Comparison of ENCODE assay signal across 10 cellular contexts in the genomic region with DNA sequence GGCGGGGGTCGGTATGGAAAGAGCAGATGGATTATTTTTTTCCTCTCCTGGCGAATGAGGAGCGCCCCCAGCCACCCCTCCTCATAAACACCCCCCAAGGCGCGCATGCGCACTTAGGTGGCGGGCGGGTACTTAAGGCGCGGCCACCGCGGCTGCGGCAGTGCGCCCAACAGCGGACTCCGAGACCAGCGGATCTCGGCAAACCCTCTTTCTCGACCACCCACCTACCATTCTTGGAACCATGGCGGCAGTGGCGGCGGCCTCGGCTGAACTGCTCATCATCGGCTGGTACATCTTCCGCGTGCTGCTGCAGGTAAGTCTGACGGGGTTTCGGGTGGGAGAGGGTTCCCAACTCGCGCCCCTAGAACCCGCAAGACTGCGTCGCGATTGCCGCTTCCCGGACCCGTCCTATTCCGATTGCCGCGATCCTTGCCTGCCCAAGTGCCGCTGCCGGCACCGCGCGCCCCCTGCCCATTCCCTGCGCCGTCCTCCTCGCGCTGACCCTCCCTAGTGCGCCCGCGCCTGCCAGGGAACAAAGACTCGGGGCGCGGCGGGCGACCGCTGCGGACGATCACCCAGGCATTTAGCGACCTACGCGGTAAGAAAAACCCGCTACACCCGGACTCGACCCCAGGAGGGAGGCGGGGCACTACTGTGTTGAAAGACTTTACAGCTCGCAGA. TPM values are rescaled to one million over a fixed set of nuclear protein-coding genes. Genes with fewer than 3 reads are reported as not detected.
DNase-seq lines count a peak whose midpoint lies in the region; ATAC-seq, FAIRE-seq and TF ChIP-seq lines count a peak whose summit lies in the region.
"Had no signal": no experiment of that assay in that cellular context is flagged by ENCODE, and none has a peak within 500 bp of the region (broad histone marks: within the 10 kb centered on the region; RNA-seq: fewer than 3 reads in every experiment).

A gene with protein sequence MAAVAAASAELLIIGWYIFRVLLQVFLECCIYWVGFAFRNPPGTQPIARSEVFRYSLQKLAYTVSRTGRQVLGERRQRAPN (plus strand): TSS at position 160 of the 681 bp plus-strand sequence. CDS start 82 bp downstream, at position 242.

- FAIRE-seq in frontal cortex (lab: Jason Lieb, UNC), result no peak

- H3K9me3 Mint-ChIP-seq in activated T-cell treated with anti-CD3 and anti-CD28 coated beads, Interleukin-2, amount 50 U/mL, for 24 hours, result no peaks in the 10 kb centered on the region

- H3K4me3 Mint-ChIP-seq in activated T-cell treated with anti-CD3 and anti-CD28 coated beads, Interleukin-2, amount 50 U/mL, for 24 hours, result peak within 1 kb of the TSS; percentile 70

- in situ Hi-C loops in GM13976 (cut with MboI; ENCODE audit: low sequenced_read_pairs, unreplicated experiment), result no loop called here

- no peak within 1 kb of the TSS for H3K27ac Mint-ChIP-seq in activated T-cell treated with anti-CD3 and anti-CD28 coated beads, Interleukin-2, amount 50 U/mL, for 24 hours

- ATAC-seq in HG02981 (IDR thresholded peaks at IDR 0.05; ENCODE audit: unreplicated experiment), result no peak

- H3K27me3 ChIP-seq in rectal smooth muscle tissue (ENCODE audit: control insufficient read depth, insufficient read depth, low read length), result no peaks in the 10 kb centered on the region

- H3K27me3 Mint-ChIP-seq in activated T-cell treated with anti-CD3 and anti-CD28 coated beads, Interleukin-2, amount 50 U/mL, for 24 hours, result no peaks in the 10 kb centered on the region

- peaks cover 60% of the 10 kb centered on the region for H3K4me1 Mint-ChIP-seq in activated T-cell treated with anti-CD3 and anti-CD28 coated beads, Interleukin-2, amount 50 U/mL, for 24 hours (ENCODE audit: low read depth)

- no peak for TF ChIP-seq CTCF in GM13976 (IDR thresholded peaks at IDR 0.05; ENCODE audit: borderline replicate concordance, control extremely low read depth, extremely low read depth, insufficient read depth, missing control alignments)

- no peak within 1 kb of the TSS for H3K9ac ChIP-seq in rectal smooth muscle tissue (ENCODE audit: low read length)

- peaks cover 55% of the 10 kb centered on the region for H3K36me3 Mint-ChIP-seq in activated T-cell treated with anti-CD3 and anti-CD28 coated beads, Interleukin-2, amount 50 U/mL, for 24 hours (ENCODE audit: low read depth)

- H3K36me3 ChIP-seq in rectal smooth muscle tissue (ENCODE audit: control insufficient read depth, insufficient read depth, low read length), result no peaks in the 10 kb centered on the region

- peaks cover 58% of the 10 kb centered on the region for H3K4me1 ChIP-seq in rectal smooth muscle tissue (ENCODE audit: control insufficient read depth, insufficient read depth, low read length)

- H3K27ac ChIP-seq in rectal smooth muscle tissue (ENCODE audit: low read depth, low read length), result peak within 1 kb of the TSS; percentile 94

- peak within 1 kb of the TSS; percentile 52 for H3K4me3 ChIP-seq in rectal smooth muscle tissue (ENCODE audit: low read length)

- DNase-seq in GM13976 (ENCODE audit: low spot score) (peak; percentile 42), frontal cortex (ENCODE audit: low spot score in 2 of 2) (no peak), NCI-H2029 treated with DMSO at 0.1 percent for 48 hours (lab: John Stamatoyannopoulos, UW) (no peak), OCI-M2 (lab: John Stamatoyannopoulos, UW; ENCODE audit: unreplicated experiment) (no peak)
- peak; percentile 45 for DNase-seq in activated T-cell treated with anti-CD3 and anti-CD28 coated beads, Interleukin-2, amount 50 U/mL, for 24 hours
- no peak for DNase-seq in stimulated activated naive CD4-positive, alpha-beta T cell treated with Interleukin-2 at 50 U/mL for 16 hours (lab: John Stamatoyannopoulos, UW)
- DNase-seq: islet precursor cell, NCI-H774 had no signal

RNA-seq across cellular contexts. Expression of the gene that starts here (rescaled TPM):
- 367 TPM for total RNA-seq in frontal cortex

Comparison
In these comparisons a context has a peak if more than half of its experiments do, and no peak if none do; other contexts are left out.
1. DNase-seq: peak in GM13976 (single experiment) and activated T-cell treated with anti-CD3 and anti-CD28 coated beads, Interleukin-2, amount 50 U/mL, for 24 hours (single experiment); none in frontal cortex (0 of 2), NCI-H2029 treated with DMSO at 0.1 percent for 48 hours (single experiment), stimulated activated naive CD4-positive, alpha-beta T cell treated with Interleukin-2 at 50 U/mL for 16 hours (single experiment) and OCI-M2 (single experiment).